21 cellular contexts compared by ENCODE assay signal in the genomic region with DNA sequence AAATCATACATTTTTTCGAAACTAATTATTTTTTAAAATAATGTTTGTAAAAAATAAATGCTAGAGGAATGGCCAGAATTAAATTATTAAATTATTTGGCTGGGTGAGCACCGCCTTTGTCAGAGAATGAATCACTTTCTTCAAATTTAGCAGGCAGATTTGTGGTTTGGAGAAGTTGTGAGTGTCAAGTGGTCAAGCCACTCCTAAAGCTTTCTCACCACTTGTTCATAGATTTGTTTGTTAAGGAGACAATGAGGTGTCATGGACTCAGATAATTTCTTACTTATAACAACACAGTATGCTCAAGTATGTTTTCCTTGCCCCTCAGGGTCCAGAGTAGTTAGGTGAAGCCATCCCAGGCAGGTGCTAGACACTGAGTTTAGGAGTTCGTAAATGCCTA.
A peak's percentile ranks its signal among the peaks of the same experiment; 100 is the strongest.
DNase-seq lines count a peak whose midpoint lies in the region; ATAC-seq and TF ChIP-seq lines count a peak whose summit lies in the region.
"Had no signal": no experiment of that assay in that cellular context is flagged by ENCODE, and none has a peak within 500 bp of the region (broad histone marks: within the 10 kb centered on the region; RNA-seq: fewer than 3 reads in every experiment).

No MANE protein-coding gene starts in this region.

- H3K4me1 ChIP-seq in RWPE2 (ENCODE audit: insufficient read depth, poor library complexity, severe bottlenecking) = peaks cover 4% of the 10 kb centered on the region
- no peaks in the 10 kb centered on the region for H3K4me1 ChIP-seq in mesendoderm (ENCODE audit: control insufficient read depth, low read depth, low read length)
- H3K4me1 ChIP-seq in neural progenitor cell = no peaks in the 10 kb centered on the region
- H3K4me1 ChIP-seq: A549, Caco-2 had no signal

- no peak overlapping the region for H3K27ac Mint-ChIP-seq in neural progenitor cell
- H3K27ac Mint-ChIP-seq: CD4-positive, alpha-beta T cell had no signal

- H3K36me3 ChIP-seq in RWPE2 (ENCODE audit: low read depth) (no peaks in the 10 kb centered on the region), mesendoderm (ENCODE audit: control insufficient read depth, insufficient read depth, low read length) (no peaks in the 10 kb centered on the region), neural progenitor cell (no peaks in the 10 kb centered on the region)

- no peaks in the 10 kb centered on the region for H3F3A ChIP-seq in neural progenitor cell (ENCODE audit: low read depth)

- H3K4me3 Mint-ChIP-seq in neural progenitor cell = no peak overlapping the region
- H3K4me3 Mint-ChIP-seq: CD4-positive, alpha-beta T cell had no signal

- H3K79me2 ChIP-seq in mesendoderm (ENCODE audit: control insufficient read depth, insufficient read depth, low read length) (no peaks in the 10 kb centered on the region), neural progenitor cell (ENCODE audit: low read depth) (no peaks in the 10 kb centered on the region)

- H3K9ac ChIP-seq in mesendoderm (ENCODE audit: low read length) (no peak overlapping the region), neural progenitor cell (no peak overlapping the region)

- H2BK15ac ChIP-seq in mesendoderm (replicated peaks; ENCODE audit: low read depth) = no peak overlapping the region

- no peaks in the 10 kb centered on the region for H3K79me1 ChIP-seq in mesendoderm (ENCODE audit: low read length)

- no peak overlapping the region for H3K23ac ChIP-seq in mesendoderm (ENCODE audit: low read length)

- no peak overlapping the region for H4K8ac ChIP-seq in mesendoderm (ENCODE audit: low read depth, low read length)

- DNase-seq in HPDE6-E6E7 (ENCODE audit: extremely low spot score) (peak; percentile 29), RWPE2 (ENCODE audit: low spot score) (no peak), epithelial cell of prostate (ENCODE audit: low read depth, low spot score) (peak; percentile 6), mesendoderm (peak; percentile 3), neural progenitor cell (ENCODE audit: low spot score) (no peak), KBM-7 (no peak)
- DNase-seq: Caco-2; CD4-positive, alpha-beta T cell; DMS153; MV-4-11; NCI-H187; NCI-H2107; NCI-H510A; NCI-H774; OCI-M1; RPMI8226; SIG-M5 had no signal

- H2AFZ ChIP-seq in neural progenitor cell (replicated peaks) = no peak overlapping the region

- no peak overlapping the region for H3K18ac ChIP-seq in mesendoderm (ENCODE audit: low read length)

- no peaks in the 10 kb centered on the region for H3K9me3 ChIP-seq in RWPE2 (ENCODE audit: severe bottlenecking)
- no peaks in the 10 kb centered on the region for H3K9me3 ChIP-seq in neural progenitor cell (ENCODE audit: low read depth)
- H3K9me3 ChIP-seq: A549, Caco-2 had no signal

- no peaks in the 10 kb centered on the region for H4K20me1 ChIP-seq in neural progenitor cell (ENCODE audit: low read depth)

- ATAC-seq in RWPE2 (ENCODE audit: low read depth) (peak; percentile 61), HG02763 (IDR thresholded peaks at IDR 0.05; ENCODE audit: unreplicated experiment) (no peak), GM19455 (IDR thresholded peaks at IDR 0.05; ENCODE audit: unreplicated experiment) (no peak)
- ATAC-seq: A549, GM12878 had no signal

- 100% methylated on average over 1 of the region's 3 CpGs for WGBS in mesendoderm (ENCODE audit: extremely low coverage, insufficient coverage, low lambda C conversion rate)

- H3K56ac ChIP-seq in mesendoderm (ENCODE audit: low read length) = no peak overlapping the region

- no peaks in the 10 kb centered on the region for H3K4me1 Mint-ChIP-seq in neural progenitor cell

- in situ Hi-C loops in KBM-7 (cut with MboI; ENCODE audit: low pct_unique_long_range_greater_than_20kb, low sequenced_read_pairs) = no loop called here

- no peak overlapping the region for H3K4me2 ChIP-seq in mesendoderm (ENCODE audit: low read length)
- H3K4me2 ChIP-seq in neural progenitor cell = no peak overlapping the region
- H3K4me2 ChIP-seq: A549 had no signal

- no peaks in the 10 kb centered on the region for H3K36me3 Mint-ChIP-seq in neural progenitor cell

- no peak overlapping the region for H4K5ac ChIP-seq in mesendoderm (ENCODE audit: low read length)

- no peak overlapping the region for H3K4me3 ChIP-seq in RWPE2 (ENCODE audit: severe bottlenecking)
- no peak overlapping the region for H3K4me3 ChIP-seq in mesendoderm (ENCODE audit: low read length)
- H3K4me3 ChIP-seq in neural progenitor cell = no peak overlapping the region
- H3K4me3 ChIP-seq: A549, GM12878 had no signal

- TF ChIP-seq CTCF in RWPE2 (IDR thresholded peaks at IDR 0.05; ENCODE audit: poor library complexity, severe bottlenecking) = no peak
- TF ChIP-seq CTCF in neural progenitor cell (IDR thresholded peaks at IDR 0.05) = no peak

- no peak overlapping the region for H2BK5ac ChIP-seq in mesendoderm (ENCODE audit: low read length)

- H2AK5ac ChIP-seq in mesendoderm (ENCODE audit: low read length) = no peak overlapping the region

- H3K27me3 ChIP-seq in RWPE2 (ENCODE audit: insufficient read depth, poor library complexity, severe bottlenecking) (no peaks in the 10 kb centered on the region), mesendoderm (ENCODE audit: insufficient read depth, low read length, poor library complexity) (no peaks in the 10 kb centered on the region), neural progenitor cell (no peaks in the 10 kb centered on the region)

- H3K27ac ChIP-seq in RWPE2 (ENCODE audit: poor library complexity, severe bottlenecking) = no peak overlapping the region
- peak overlapping the region; percentile 40 for H3K27ac ChIP-seq in epithelial cell of prostate
- H3K27ac ChIP-seq in mesendoderm (ENCODE audit: low read depth, low read length) = no peak overlapping the region
- no peak overlapping the region for H3K27ac ChIP-seq in neural progenitor cell
- H3K27ac ChIP-seq: A549 had no signal

- H3K9me3 Mint-ChIP-seq in neural progenitor cell = no peaks in the 10 kb centered on the region

- H3K27me3 Mint-ChIP-seq in neural progenitor cell (ENCODE audit: insufficient read depth, low read depth) = no peaks in the 10 kb centered on the region
- H3K27me3 Mint-ChIP-seq: CD4-positive, alpha-beta T cell had no signal

- no peak overlapping the region for H3K4ac ChIP-seq in mesendoderm (ENCODE audit: low read depth, low read length)

- no peak overlapping the region for H2BK120ac ChIP-seq in mesendoderm (ENCODE audit: low read depth, low read length)

Comparison
In these comparisons a context has a peak if more than half of its experiments do, and no peak if none do; other contexts are left out.
1. DNase-seq: peak in HPDE6-E6E7 (single experiment), epithelial cell of prostate (single experiment) and mesendoderm (single experiment); none in RWPE2 (single experiment), neural progenitor cell (single experiment) and KBM-7 (single experiment).